Comparison of ENCODE assay signal across 1 cellular context in the genomic region with DNA sequence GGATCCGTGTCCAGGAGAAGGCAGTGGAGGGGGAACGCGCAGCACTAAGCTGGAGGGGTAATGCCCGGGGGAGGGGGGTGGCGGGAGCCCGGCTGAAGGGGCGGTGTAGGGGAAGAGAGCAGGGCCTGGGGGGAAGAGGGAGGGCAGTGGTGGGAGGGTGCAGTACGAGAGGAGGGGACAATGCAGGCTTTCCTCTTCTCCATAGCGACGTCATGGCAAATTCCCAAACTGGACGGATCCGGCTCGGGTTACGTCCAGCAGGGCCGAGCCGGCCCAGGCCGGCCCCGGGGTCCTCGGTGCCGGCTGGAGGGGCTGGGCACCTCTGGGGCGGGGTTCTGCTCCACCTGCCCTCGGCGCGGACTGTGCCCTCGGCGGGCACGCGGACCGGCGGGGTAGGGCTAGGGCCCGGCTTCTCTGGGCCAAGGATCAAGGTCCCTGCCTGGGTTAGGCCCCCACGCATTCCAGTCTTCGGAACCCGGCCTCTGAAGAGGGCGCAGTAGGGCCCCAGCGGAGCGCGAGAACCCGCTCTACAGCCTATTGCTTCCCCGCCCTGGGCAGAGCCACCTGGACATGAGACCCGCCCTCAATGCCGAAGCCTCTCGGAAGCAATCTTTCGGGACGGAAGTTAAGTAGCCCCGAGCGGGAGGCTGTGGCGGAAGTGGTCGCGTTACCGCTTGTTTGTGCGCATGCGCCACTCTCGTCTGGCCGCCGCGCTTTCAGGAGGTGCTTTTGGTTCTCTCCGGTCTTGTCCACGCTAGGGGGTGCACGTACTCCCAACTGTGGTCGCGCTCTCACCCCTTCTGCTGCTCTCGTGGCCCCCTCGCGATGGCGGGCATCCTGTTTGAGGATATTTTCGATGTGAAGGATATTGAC.
TF ChIP-seq lines count a peak whose summit lies in the region.

No MANE protein-coding gene starts in this region.

TF ChIP-seq in HepG2, 621 proteins besides CTCF, POLR2A, EP300 and RAD21 (continued from another document and continues in another):
- TF ChIP-seq, protein P1, sequence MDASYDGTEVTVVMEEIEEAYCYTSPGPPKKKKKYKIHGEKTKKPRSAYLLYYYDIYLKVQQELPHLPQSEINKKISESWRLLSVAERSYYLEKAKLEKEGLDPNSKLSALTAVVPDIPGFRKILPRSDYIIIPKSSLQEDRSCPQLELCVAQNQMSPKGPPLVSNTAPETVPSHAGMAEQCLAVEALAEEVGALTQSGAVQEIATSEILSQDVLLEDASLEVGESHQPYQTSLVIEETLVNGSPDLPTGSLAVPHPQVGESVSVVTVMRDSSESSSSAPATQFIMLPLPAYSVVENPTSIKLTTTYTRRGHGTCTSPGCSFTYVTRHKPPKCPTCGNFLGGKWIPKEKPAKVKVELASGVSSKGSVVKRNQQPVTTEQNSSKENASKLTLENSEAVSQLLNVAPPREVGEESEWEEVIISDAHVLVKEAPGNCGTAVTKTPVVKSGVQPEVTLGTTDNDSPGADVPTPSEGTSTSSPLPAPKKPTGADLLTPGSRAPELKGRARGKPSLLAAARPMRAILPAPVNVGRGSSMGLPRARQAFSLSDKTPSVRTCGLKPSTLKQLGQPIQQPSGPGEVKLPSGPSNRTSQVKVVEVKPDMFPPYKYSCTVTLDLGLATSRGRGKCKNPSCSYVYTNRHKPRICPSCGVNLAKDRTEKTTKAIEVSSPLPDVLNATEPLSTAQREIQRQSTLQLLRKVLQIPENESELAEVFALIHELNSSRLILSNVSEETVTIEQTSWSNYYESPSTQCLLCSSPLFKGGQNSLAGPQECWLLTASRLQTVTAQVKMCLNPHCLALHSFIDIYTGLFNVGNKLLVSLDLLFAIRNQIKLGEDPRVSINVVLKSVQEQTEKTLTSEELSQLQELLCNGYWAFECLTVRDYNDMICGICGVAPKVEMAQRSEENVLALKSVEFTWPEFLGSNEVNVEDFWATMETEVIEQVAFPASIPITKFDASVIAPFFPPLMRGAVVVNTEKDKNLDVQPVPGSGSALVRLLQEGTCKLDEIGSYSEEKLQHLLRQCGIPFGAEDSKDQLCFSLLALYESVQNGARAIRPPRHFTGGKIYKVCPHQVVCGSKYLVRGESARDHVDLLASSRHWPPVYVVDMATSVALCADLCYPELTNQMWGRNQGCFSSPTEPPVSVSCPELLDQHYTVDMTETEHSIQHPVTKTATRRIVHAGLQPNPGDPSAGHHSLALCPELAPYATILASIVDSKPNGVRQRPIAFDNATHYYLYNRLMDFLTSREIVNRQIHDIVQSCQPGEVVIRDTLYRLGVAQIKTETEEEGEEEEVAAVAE (CRISPR knock-in tag; IDR thresholded peaks at IDR 0.05; ENCODE audit: borderline replicate concordance): peak; percentile 80; the same call in 1 of the 2 replicates
- TF ChIP-seq ZBTB8A (CRISPR knock-in tag; IDR thresholded peaks at IDR 0.05; ENCODE audit: borderline replicate concordance, low read depth) (no peak; the same call in 1 of the 2 replicates), ZNF230 (CRISPR knock-in tag; IDR thresholded peaks at IDR 0.05) (peak; percentile 87; the same call in 1 of the 2 replicates), MED8 (CRISPR knock-in tag; IDR thresholded peaks at IDR 0.05; ENCODE audit: insufficient replicate concordance) (peak; percentile 75), ZNF33A (CRISPR knock-in tag; IDR thresholded peaks at IDR 0.05; ENCODE audit: borderline replicate concordance) (peak; percentile 92; the same call in 1 of the 2 replicates), KDM3A (CRISPR knock-in tag; IDR thresholded peaks at IDR 0.05; ENCODE audit: low read depth) (peak; percentile 59; the same call in 1 of the 2 replicates), PRPF4 (IDR thresholded peaks at IDR 0.05; ENCODE audit: low read depth, low read length, poor library complexity, severe bottlenecking) (no peak), TBX2 (CRISPR knock-in tag; IDR thresholded peaks at IDR 0.05; ENCODE audit: borderline replicate concordance) (peak; percentile 86), NRL (CRISPR knock-in tag; IDR thresholded peaks at IDR 0.05; ENCODE audit: borderline replicate concordance) (peak; percentile 85; the same call in 1 of the 2 replicates), SCMH1 (CRISPR knock-in tag; IDR thresholded peaks at IDR 0.05; ENCODE audit: borderline replicate concordance) (no peak), SRSF4 (IDR thresholded peaks at IDR 0.05; ENCODE audit: low read depth, low read length, poor library complexity, severe bottlenecking) (no peak), ZNF296 (CRISPR knock-in tag; conservative IDR thresholded peaks at IDR 0.05) (no peak; the same call in 1 of the 2 replicates), ZIK1 (CRISPR knock-in tag; IDR thresholded peaks at IDR 0.05; ENCODE audit: borderline replicate concordance, low read depth) (peak; percentile 69), ZNF83 (CRISPR knock-in tag; IDR thresholded peaks at IDR 0.05; ENCODE audit: borderline replicate concordance) (peak; percentile 28; the same call in 1 of the 2 replicates), ZNF709 (CRISPR knock-in tag; IDR thresholded peaks at IDR 0.05) (peak; percentile 20; the same call in 1 of the 2 replicates), SAP130 (CRISPR knock-in tag; IDR thresholded peaks at IDR 0.05; ENCODE audit: low read depth) (peak; percentile 90), ZNF605 (CRISPR knock-in tag; IDR thresholded peaks at IDR 0.05) (peak; percentile 90; the same call in 1 of the 2 replicates), REXO4 (CRISPR knock-in tag; IDR thresholded peaks at IDR 0.05; ENCODE audit: borderline replicate concordance) (no peak), DPF2 (CRISPR knock-in tag; IDR thresholded peaks at IDR 0.05; ENCODE audit: borderline replicate concordance, low read depth) (no peak), KDM1A (CRISPR knock-in tag; IDR thresholded peaks at IDR 0.05) (no peak; the same call in 1 of the 2 replicates), ZNF678 (CRISPR knock-in tag; IDR thresholded peaks at IDR 0.05) (no peak), SP2 (CRISPR knock-in tag; IDR thresholded peaks at IDR 0.05) (peak; percentile 63), CEBPB (IDR thresholded peaks at IDR 0.05; ENCODE audit: borderline replicate concordance, low read depth, low read length) (no peak), ZNF746 (CRISPR knock-in tag; IDR thresholded peaks at IDR 0.05) (peak; percentile 96), CENPX (CRISPR knock-in tag; IDR thresholded peaks at IDR 0.05) (no peak)
- TF ChIP-seq, protein P2, sequence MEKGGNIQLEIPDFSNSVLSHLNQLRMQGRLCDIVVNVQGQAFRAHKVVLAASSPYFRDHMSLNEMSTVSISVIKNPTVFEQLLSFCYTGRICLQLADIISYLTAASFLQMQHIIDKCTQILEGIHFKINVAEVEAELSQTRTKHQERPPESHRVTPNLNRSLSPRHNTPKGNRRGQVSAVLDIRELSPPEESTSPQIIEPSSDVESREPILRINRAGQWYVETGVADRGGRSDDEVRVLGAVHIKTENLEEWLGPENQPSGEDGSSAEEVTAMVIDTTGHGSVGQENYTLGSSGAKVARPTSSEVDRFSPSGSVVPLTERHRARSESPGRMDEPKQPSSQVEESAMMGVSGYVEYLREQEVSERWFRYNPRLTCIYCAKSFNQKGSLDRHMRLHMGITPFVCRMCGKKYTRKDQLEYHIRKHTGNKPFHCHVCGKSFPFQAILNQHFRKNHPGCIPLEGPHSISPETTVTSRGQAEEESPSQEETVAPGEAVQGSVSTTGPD (CRISPR knock-in tag; IDR thresholded peaks at IDR 0.05): 0 out of 2 replicates have a peak, but pooled peaks have one; percentile 53
- TF ChIP-seq, protein P3, sequence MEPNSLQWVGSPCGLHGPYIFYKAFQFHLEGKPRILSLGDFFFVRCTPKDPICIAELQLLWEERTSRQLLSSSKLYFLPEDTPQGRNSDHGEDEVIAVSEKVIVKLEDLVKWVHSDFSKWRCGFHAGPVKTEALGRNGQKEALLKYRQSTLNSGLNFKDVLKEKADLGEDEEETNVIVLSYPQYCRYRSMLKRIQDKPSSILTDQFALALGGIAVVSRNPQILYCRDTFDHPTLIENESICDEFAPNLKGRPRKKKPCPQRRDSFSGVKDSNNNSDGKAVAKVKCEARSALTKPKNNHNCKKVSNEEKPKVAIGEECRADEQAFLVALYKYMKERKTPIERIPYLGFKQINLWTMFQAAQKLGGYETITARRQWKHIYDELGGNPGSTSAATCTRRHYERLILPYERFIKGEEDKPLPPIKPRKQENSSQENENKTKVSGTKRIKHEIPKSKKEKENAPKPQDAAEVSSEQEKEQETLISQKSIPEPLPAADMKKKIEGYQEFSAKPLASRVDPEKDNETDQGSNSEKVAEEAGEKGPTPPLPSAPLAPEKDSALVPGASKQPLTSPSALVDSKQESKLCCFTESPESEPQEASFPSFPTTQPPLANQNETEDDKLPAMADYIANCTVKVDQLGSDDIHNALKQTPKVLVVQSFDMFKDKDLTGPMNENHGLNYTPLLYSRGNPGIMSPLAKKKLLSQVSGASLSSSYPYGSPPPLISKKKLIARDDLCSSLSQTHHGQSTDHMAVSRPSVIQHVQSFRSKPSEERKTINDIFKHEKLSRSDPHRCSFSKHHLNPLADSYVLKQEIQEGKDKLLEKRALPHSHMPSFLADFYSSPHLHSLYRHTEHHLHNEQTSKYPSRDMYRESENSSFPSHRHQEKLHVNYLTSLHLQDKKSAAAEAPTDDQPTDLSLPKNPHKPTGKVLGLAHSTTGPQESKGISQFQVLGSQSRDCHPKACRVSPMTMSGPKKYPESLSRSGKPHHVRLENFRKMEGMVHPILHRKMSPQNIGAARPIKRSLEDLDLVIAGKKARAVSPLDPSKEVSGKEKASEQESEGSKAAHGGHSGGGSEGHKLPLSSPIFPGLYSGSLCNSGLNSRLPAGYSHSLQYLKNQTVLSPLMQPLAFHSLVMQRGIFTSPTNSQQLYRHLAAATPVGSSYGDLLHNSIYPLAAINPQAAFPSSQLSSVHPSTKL (CRISPR knock-in tag; IDR thresholded peaks at IDR 0.05): peak; percentile 70; the same call in 1 of the 2 replicates
- TF ChIP-seq, protein P4, sequence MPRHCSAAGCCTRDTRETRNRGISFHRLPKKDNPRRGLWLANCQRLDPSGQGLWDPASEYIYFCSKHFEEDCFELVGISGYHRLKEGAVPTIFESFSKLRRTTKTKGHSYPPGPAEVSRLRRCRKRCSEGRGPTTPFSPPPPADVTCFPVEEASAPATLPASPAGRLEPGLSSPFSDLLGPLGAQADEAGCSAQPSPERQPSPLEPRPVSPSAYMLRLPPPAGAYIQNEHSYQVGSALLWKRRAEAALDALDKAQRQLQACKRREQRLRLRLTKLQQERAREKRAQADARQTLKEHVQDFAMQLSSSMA (CRISPR knock-in tag; IDR thresholded peaks at IDR 0.05): peak; percentile 73; the same call in 1 of the 2 replicates
- TF ChIP-seq, protein P5, sequence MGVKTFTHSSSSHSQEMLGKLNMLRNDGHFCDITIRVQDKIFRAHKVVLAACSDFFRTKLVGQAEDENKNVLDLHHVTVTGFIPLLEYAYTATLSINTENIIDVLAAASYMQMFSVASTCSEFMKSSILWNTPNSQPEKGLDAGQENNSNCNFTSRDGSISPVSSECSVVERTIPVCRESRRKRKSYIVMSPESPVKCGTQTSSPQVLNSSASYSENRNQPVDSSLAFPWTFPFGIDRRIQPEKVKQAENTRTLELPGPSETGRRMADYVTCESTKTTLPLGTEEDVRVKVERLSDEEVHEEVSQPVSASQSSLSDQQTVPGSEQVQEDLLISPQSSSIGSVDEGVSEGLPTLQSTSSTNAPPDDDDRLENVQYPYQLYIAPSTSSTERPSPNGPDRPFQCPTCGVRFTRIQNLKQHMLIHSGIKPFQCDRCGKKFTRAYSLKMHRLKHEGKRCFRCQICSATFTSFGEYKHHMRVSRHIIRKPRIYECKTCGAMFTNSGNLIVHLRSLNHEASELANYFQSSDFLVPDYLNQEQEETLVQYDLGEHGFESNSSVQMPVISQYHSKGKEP (CRISPR knock-in tag; IDR thresholded peaks at IDR 0.05): no peak
- TF ChIP-seq, protein P6, sequence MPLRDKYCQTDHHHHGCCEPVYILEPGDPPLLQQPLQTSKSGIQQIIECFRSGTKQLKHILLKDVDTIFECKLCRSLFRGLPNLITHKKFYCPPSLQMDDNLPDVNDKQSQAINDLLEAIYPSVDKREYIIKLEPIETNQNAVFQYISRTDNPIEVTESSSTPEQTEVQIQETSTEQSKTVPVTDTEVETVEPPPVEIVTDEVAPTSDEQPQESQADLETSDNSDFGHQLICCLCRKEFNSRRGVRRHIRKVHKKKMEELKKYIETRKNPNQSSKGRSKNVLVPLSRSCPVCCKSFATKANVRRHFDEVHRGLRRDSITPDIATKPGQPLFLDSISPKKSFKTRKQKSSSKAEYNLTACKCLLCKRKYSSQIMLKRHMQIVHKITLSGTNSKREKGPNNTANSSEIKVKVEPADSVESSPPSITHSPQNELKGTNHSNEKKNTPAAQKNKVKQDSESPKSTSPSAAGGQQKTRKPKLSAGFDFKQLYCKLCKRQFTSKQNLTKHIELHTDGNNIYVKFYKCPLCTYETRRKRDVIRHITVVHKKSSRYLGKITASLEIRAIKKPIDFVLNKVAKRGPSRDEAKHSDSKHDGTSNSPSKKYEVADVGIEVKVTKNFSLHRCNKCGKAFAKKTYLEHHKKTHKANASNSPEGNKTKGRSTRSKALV (CRISPR knock-in tag; IDR thresholded peaks at IDR 0.05): peak; percentile 38; the same call in 1 of the 2 replicates
- TF ChIP-seq, protein P7, sequence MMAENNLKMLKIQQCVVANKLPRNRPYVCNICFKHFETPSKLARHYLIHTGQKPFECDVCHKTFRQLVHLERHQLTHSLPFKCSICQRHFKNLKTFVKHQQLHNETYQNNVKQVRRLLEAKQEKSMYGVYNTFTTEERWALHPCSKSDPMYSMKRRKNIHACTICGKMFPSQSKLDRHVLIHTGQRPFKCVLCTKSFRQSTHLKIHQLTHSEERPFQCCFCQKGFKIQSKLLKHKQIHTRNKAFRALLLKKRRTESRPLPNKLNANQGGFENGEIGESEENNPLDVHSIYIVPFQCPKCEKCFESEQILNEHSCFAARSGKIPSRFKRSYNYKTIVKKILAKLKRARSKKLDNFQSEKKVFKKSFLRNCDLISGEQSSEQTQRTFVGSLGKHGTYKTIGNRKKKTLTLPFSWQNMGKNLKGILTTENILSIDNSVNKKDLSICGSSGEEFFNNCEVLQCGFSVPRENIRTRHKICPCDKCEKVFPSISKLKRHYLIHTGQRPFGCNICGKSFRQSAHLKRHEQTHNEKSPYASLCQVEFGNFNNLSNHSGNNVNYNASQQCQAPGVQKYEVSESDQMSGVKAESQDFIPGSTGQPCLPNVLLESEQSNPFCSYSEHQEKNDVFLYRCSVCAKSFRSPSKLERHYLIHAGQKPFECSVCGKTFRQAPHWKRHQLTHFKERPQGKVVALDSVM (CRISPR knock-in tag; IDR thresholded peaks at IDR 0.05): peak; percentile 68
- TF ChIP-seq, protein P8, sequence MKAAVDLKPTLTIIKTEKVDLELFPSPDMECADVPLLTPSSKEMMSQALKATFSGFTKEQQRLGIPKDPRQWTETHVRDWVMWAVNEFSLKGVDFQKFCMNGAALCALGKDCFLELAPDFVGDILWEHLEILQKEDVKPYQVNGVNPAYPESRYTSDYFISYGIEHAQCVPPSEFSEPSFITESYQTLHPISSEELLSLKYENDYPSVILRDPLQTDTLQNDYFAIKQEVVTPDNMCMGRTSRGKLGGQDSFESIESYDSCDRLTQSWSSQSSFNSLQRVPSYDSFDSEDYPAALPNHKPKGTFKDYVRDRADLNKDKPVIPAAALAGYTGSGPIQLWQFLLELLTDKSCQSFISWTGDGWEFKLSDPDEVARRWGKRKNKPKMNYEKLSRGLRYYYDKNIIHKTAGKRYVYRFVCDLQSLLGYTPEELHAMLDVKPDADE (CRISPR knock-in tag; IDR thresholded peaks at IDR 0.05): no peak
- TF ChIP-seq, protein P9, sequence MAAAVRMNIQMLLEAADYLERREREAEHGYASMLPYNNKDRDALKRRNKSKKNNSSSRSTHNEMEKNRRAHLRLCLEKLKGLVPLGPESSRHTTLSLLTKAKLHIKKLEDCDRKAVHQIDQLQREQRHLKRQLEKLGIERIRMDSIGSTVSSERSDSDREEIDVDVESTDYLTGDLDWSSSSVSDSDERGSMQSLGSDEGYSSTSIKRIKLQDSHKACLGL (CRISPR knock-in tag; IDR thresholded peaks at IDR 0.05): peak; percentile 70; the same call in 1 of the 2 replicates
